In genomic region chr11:6569706-6570105, GRCh38 we compare ENCODE assay signal across 23 cellular contexts.
"Had no signal": no experiment of that assay in that cellular context is flagged by ENCODE, and none has a peak within 500 bp of the region (broad histone marks: within the 10 kb centered on the region; RNA-seq: fewer than 3 reads in every experiment).

No MANE protein-coding gene starts in this region.

- H3K9me3 Mint-ChIP-seq: memory B cell; natural killer cell treated with Interleukin-12 subunit alpha and Interleukin-12 subunit beta and Interleukin-15 and Interleukin-18, amount 100 ng/mL, for 72 hours; neural progenitor cell; stimulated activated effector memory CD8-positive, alpha-beta T cell treated with anti-CD3 and anti-CD28 coated beads, Interleukin-12 subunit alpha, Interleukin-12 subunit beta, amount 100 ng/mL, for 72 hours had no signal

- H3K9me3 ChIP-seq: gastrocnemius medialis, prostate gland, right atrium auricular region, sigmoid colon, thoracic aorta, tibial nerve, upper lobe of left lung had no signal

- H3K27ac ChIP-seq: dorsolateral prefrontal cortex, hepatocyte, neural progenitor cell, prostate gland, right atrium auricular region, sigmoid colon, thoracic aorta, tibial nerve, upper lobe of left lung had no signal

- H3K4me3 ChIP-seq: dorsolateral prefrontal cortex, gastrocnemius medialis, hepatocyte, lung, neural progenitor cell, prostate gland, right atrium auricular region, sigmoid colon, thoracic aorta, tibial nerve, upper lobe of left lung had no signal

- H3K27ac Mint-ChIP-seq: memory B cell; natural killer cell treated with Interleukin-12 subunit alpha and Interleukin-12 subunit beta and Interleukin-15 and Interleukin-18, amount 100 ng/mL, for 72 hours; neural progenitor cell; stimulated activated effector memory CD8-positive, alpha-beta T cell treated with anti-CD3 and anti-CD28 coated beads, Interleukin-12 subunit alpha, Interleukin-12 subunit beta, amount 100 ng/mL, for 72 hours had no signal

- H3K4me3 Mint-ChIP-seq: memory B cell; natural killer cell treated with Interleukin-12 subunit alpha and Interleukin-12 subunit beta and Interleukin-15 and Interleukin-18, amount 100 ng/mL, for 72 hours; neural progenitor cell; stimulated activated effector memory CD8-positive, alpha-beta T cell treated with anti-CD3 and anti-CD28 coated beads, Interleukin-12 subunit alpha, Interleukin-12 subunit beta, amount 100 ng/mL, for 72 hours had no signal

- DNase-seq: dorsolateral prefrontal cortex; effector CD4-positive, alpha-beta T cell; foreskin fibroblast; gastrocnemius medialis; head of caudate nucleus; kidney; sigmoid colon; stimulated activated CD4-positive, alpha-beta T cell treated with anti-CD3 and anti-CD28 coated beads, Interleukin-2, amount 100 ng/mL, for 24 hours; stimulated activated CD4-positive, alpha-beta T cell treated with anti-CD3 and anti-CD28 coated beads, Interleukin-4, amount 100 ng/mL, for 24 hours; stimulated activated naive CD4-positive, alpha-beta T cell treated with Interleukin-2 at 50 U/mL for 16 hours; upper lobe of left lung had no signal

- H3K36me3 ChIP-seq: neural progenitor cell, prostate gland, right atrium auricular region, thoracic aorta, upper lobe of left lung had no signal

- H3K27me3 Mint-ChIP-seq: memory B cell; natural killer cell treated with Interleukin-12 subunit alpha and Interleukin-12 subunit beta and Interleukin-15 and Interleukin-18, amount 100 ng/mL, for 72 hours had no signal

- H3K4me1 Mint-ChIP-seq: stimulated activated effector memory CD8-positive, alpha-beta T cell treated with anti-CD3 and anti-CD28 coated beads, Interleukin-12 subunit alpha, Interleukin-12 subunit beta, amount 100 ng/mL, for 72 hours had no signal

- ATAC-seq: esophagus mucosa; gastrocnemius medialis; left lobe of liver; natural killer cell treated with Interleukin-12 subunit alpha and Interleukin-12 subunit beta and Interleukin-15 and Interleukin-18, amount 100 ng/mL, for 72 hours; stimulated activated effector memory CD8-positive, alpha-beta T cell treated with anti-CD3 and anti-CD28 coated beads, Interleukin-12 subunit alpha, Interleukin-12 subunit beta, amount 100 ng/mL, for 72 hours had no signal

- H3K27me3 ChIP-seq: dorsolateral prefrontal cortex, gastrocnemius medialis, hepatocyte, neural progenitor cell, right atrium auricular region, sigmoid colon, tibial nerve, upper lobe of left lung had no signal

- H3K4me1 ChIP-seq: prostate gland had no signal
